11 cellular contexts compared by ENCODE assay signal in the genomic region with DNA sequence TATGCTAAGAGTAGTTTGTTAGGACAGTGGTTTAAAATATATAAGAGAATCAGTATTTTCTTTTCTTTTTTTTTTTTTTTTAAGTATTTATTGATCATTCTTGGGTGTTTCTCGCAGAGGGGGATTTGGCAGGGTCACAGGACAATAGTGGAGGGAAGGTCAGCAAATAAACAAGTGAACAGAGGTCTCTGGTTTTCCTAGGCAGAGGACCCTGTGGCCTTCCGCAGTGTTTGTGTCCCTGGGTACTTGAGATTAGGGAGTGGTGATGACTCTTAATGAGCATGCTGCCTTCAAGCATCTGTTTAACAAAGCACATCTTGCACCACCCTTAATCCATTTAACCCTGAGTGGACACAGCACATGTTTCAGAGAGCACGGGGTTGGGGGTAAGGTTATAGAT. TPM values are rescaled to one million over a fixed set of nuclear protein-coding genes. Genes with fewer than 3 reads are reported as not detected.
"Had no signal": no experiment of that assay in that cellular context is flagged by ENCODE, and none has a peak within 500 bp of the region (broad histone marks: within the 10 kb centered on the region; RNA-seq: fewer than 3 reads in every experiment).

No MANE protein-coding gene starts in this region.

RNA-seq across cellular contexts. Expression of a gene that starts 59.6 kb away (rescaled TPM):
- total RNA-seq: activated CD8-positive, alpha-beta memory T cell treated with anti-CD3 and anti-CD28 coated beads for 36 hours; dermis microvascular lymphatic vessel endothelial cell; esophagus muscularis mucosa; frontal cortex; left colon; lung microvascular endothelial cell; mesothelial cell of epicardium; natural killer cell; pancreas; thoracic aorta had no signal
- polyA plus RNA-seq: keratinocyte, pancreas had no signal
